In the genomic region with DNA sequence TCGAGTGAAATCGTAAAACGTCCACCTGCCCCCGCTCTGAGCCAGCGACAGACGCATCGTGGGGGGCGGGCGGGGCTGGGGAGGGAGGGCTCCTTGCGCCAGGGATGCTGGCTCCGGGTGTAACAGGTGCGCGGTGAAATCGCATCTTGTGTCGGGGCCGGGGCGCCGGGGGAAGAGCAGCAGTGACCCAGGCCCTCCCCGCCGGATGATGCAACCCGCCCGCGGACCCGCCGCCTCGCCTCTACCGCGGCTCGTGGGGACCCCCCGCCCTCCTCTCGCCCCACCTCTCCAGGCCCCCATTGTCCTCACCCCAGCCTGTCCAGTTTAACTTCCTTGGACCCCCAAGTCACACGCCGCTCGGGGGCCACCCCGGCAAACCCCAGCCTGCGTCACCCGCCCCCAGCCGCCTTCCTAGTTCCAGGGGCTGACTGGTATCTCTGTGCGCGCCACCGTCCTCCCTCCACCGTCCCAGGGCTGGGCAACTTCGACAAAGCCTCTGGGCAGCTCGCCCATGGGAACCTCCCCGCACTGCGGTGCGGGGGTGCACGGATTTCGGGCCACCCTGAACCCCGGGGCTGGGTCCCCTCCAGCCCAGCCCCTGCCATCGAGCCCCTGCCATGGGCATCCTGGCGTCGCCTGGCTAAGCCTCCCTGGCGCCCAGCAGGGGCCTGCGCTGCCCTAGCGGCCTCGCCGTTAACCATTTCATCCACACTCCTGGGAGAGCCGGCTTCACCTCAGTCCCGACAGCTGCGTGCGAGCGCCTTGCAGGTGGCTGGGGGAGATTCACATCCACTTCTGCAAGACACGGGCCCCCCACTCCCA, we compare ENCODE assay signal across 1 cellular context.
TF ChIP-seq lines count a peak whose summit lies in the region.

No MANE protein-coding gene starts in this region.

TF ChIP-seq in HEK293, 187 proteins besides CTCF, POLR2A, EP300 and RAD21 (continued from another document):
- TF ChIP-seq ZBTB11 (tag by site-specific recombination; conservative IDR thresholded peaks at IDR 0.05; ENCODE audit: low read depth) (0 out of 2 replicates have a peak, but pooled peaks have one; percentile 4), KLF8 (tag by site-specific recombination; IDR thresholded peaks at IDR 0.05) (no peak; the same call in 1 of the 2 replicates), ZBTB17 (tag by site-specific recombination; IDR thresholded peaks at IDR 0.05) (peak; percentile 56), ZNF280D (tag by site-specific recombination; IDR thresholded peaks at IDR 0.05) (no peak), SP3 (tag by site-specific recombination; IDR thresholded peaks at IDR 0.05) (peak; percentile 26; the same call in 1 of the 2 replicates), ZBTB21 (tag by site-specific recombination; IDR thresholded peaks at IDR 0.05) (no peak), PATZ1 (tag by site-specific recombination; IDR thresholded peaks at IDR 0.05) (peak; percentile 89), ZEB2 (tag by site-specific recombination; IDR thresholded peaks at IDR 0.05) (no peak), ZNF174 (tag by site-specific recombination; IDR thresholded peaks at IDR 0.05) (no peak), ZBTB48 (tag by site-specific recombination; IDR thresholded peaks at IDR 0.05) (peak; percentile 84), EGR2 (tag by site-specific recombination; IDR thresholded peaks at IDR 0.05; ENCODE audit: low read depth) (peak; percentile 64), ZBTB8A (tag by site-specific recombination; IDR thresholded peaks at IDR 0.05) (peak; percentile 95), GLIS2 (tag by site-specific recombination; IDR thresholded peaks at IDR 0.05) (peak; percentile 92), GLIS1 (tag by site-specific recombination; IDR thresholded peaks at IDR 0.05) (peak; percentile 76), ZSCAN30 (tag by site-specific recombination; IDR thresholded peaks at IDR 0.05) (0 out of 2 replicates have a peak, but pooled peaks have one; percentile 33), ZFHX2 (tag by site-specific recombination; conservative IDR thresholded peaks at IDR 0.05) (peak; percentile 62), ZNF311 (tag by site-specific recombination; IDR thresholded peaks at IDR 0.05; ENCODE audit: borderline replicate concordance) (no peak), ZIC2 (tag by site-specific recombination; IDR thresholded peaks at IDR 0.05) (peak; percentile 80), ZNF341 (tag by site-specific recombination; IDR thresholded peaks at IDR 0.05; ENCODE audit: low read depth) (peak; percentile 73), ZXDB (tag by site-specific recombination; IDR thresholded peaks at IDR 0.05) (peak; percentile 99), ZNF423 (tag by site-specific recombination; IDR thresholded peaks at IDR 0.05) (0 out of 2 replicates have a peak, but pooled peaks have one; percentile 20), ZNF670 (tag by site-specific recombination; IDR thresholded peaks at IDR 0.05; ENCODE audit: low read depth) (no peak), SCRT2 (tag by site-specific recombination; IDR thresholded peaks at IDR 0.05) (peak; percentile 93), WT1 (tag by site-specific recombination; IDR thresholded peaks at IDR 0.05) (peak; percentile 28; the same call in 1 of the 2 replicates), ZNF629 (tag by site-specific recombination; IDR thresholded peaks at IDR 0.05) (peak; percentile 54; the same call in 1 of the 2 replicates), SP2 (tag by site-specific recombination; IDR thresholded peaks at IDR 0.05) (peak; percentile 48)
- TF ChIP-seq, protein P1, sequence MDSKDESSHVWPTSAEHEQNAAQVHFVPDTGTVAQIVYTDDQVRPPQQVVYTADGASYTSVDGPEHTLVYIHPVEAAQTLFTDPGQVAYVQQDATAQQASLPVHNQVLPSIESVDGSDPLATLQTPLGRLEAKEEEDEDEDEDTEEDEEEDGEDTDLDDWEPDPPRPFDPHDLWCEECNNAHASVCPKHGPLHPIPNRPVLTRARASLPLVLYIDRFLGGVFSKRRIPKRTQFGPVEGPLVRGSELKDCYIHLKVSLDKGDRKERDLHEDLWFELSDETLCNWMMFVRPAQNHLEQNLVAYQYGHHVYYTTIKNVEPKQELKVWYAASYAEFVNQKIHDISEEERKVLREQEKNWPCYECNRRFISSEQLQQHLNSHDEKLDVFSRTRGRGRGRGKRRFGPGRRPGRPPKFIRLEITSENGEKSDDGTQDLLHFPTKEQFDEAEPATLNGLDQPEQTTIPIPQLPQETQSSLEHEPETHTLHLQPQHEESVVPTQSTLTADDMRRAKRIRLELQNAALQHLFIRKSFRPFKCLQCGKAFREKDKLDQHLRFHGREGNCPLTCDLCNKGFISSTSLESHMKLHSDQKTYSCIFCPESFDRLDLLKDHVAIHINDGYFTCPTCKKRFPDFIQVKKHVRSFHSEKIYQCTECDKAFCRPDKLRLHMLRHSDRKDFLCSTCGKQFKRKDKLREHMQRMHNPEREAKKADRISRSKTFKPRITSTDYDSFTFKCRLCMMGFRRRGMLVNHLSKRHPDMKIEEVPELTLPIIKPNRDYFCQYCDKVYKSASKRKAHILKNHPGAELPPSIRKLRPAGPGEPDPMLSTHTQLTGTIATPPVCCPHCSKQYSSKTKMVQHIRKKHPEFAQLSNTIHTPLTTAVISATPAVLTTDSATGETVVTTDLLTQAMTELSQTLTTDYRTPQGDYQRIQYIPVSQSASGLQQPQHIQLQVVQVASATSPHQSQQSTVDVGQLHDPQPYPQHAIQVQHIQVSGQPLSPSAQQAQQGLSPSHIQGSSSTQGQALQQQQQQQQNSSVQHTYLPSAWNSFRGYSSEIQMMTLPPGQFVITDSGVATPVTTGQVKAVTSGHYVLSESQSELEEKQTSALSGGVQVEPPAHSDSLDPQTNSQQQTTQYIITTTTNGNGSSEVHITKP (tag by site-specific recombination; IDR thresholded peaks at IDR 0.05): peak; percentile 52; the same call in 1 of the 2 replicates
- TF ChIP-seq, protein P2, sequence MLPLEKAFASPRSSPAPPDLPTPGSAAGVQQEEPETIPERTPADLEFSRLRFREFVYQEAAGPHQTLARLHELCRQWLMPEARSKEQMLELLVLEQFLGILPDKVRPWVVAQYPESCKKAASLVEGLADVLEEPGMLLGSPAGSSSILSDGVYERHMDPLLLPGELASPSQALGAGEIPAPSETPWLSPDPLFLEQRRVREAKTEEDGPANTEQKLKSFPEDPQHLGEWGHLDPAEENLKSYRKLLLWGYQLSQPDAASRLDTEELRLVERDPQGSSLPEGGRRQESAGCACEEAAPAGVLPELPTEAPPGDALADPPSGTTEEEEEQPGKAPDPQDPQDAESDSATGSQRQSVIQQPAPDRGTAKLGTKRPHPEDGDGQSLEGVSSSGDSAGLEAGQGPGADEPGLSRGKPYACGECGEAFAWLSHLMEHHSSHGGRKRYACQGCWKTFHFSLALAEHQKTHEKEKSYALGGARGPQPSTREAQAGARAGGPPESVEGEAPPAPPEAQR (tag by site-specific recombination; IDR thresholded peaks at IDR 0.05): no peak
- TF ChIP-seq, protein P3, sequence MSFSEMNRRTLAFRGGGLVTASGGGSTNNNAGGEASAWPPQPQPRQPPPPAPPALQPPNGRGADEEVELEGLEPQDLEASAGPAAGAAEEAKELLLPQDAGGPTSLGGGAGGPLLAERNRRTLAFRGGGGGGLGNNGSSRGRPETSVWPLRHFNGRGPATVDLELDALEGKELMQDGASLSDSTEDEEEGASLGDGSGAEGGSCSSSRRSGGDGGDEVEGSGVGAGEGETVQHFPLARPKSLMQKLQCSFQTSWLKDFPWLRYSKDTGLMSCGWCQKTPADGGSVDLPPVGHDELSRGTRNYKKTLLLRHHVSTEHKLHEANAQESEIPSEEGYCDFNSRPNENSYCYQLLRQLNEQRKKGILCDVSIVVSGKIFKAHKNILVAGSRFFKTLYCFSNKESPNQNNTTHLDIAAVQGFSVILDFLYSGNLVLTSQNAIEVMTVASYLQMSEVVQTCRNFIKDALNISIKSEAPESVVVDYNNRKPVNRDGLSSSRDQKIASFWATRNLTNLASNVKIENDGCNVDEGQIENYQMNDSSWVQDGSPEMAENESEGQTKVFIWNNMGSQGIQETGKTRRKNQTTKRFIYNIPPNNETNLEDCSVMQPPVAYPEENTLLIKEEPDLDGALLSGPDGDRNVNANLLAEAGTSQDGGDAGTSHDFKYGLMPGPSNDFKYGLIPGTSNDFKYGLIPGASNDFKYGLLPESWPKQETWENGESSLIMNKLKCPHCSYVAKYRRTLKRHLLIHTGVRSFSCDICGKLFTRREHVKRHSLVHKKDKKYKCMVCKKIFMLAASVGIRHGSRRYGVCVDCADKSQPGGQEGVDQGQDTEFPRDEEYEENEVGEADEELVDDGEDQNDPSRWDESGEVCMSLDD (tag by site-specific recombination; IDR thresholded peaks at IDR 0.05): peak; percentile 89
- TF ChIP-seq, protein P4, sequence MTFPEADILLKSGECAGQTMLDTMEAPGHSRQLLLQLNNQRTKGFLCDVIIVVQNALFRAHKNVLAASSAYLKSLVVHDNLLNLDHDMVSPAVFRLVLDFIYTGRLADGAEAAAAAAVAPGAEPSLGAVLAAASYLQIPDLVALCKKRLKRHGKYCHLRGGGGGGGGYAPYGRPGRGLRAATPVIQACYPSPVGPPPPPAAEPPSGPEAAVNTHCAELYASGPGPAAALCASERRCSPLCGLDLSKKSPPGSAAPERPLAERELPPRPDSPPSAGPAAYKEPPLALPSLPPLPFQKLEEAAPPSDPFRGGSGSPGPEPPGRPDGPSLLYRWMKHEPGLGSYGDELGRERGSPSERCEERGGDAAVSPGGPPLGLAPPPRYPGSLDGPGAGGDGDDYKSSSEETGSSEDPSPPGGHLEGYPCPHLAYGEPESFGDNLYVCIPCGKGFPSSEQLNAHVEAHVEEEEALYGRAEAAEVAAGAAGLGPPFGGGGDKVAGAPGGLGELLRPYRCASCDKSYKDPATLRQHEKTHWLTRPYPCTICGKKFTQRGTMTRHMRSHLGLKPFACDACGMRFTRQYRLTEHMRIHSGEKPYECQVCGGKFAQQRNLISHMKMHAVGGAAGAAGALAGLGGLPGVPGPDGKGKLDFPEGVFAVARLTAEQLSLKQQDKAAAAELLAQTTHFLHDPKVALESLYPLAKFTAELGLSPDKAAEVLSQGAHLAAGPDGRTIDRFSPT (tag by site-specific recombination; IDR thresholded peaks at IDR 0.05): peak; percentile 90
- TF ChIP-seq, protein P5, sequence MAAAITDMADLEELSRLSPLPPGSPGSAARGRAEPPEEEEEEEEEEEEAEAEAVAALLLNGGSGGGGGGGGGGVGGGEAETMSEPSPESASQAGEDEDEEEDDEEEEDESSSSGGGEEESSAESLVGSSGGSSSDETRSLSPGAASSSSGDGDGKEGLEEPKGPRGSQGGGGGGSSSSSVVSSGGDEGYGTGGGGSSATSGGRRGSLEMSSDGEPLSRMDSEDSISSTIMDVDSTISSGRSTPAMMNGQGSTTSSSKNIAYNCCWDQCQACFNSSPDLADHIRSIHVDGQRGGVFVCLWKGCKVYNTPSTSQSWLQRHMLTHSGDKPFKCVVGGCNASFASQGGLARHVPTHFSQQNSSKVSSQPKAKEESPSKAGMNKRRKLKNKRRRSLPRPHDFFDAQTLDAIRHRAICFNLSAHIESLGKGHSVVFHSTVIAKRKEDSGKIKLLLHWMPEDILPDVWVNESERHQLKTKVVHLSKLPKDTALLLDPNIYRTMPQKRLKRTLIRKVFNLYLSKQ (tag by site-specific recombination; IDR thresholded peaks at IDR 0.05; ENCODE audit: borderline replicate concordance): no peak
